In the genomic region with DNA sequence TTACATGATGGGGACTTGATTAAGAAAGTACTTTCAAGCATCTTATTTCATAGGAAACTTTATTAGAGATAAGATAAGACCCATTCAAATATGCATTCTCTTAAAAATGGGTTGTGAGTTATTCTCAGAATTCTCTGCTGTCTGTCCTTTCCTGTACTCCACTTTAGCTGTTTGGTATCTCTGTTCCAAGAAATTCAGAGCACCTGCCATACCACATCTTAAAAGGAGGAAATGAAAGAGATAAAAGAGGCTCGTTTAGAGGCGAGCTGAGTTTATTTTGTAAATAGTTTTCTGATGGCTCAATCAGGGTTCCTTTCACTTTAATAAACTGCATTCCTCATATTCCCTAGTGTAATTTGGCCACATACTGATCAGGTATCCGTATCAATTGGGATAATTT, we compare ENCODE assay signal across 8 cellular contexts.
A peak's percentile ranks its signal among the peaks of the same experiment; 100 is the strongest.
DNase-seq lines count a peak whose midpoint lies in the region; ATAC-seq and TF ChIP-seq lines count a peak whose summit lies in the region.

No MANE protein-coding gene starts in this region.

- DNase-seq in heart left ventricle (no peak), cardiac septum (ENCODE audit: low spot score) (no peak), adrenal gland (no peak), tibial artery (no peak), GM10248 (ENCODE audit: extremely low spot score) (no peak), NAMALWA (ENCODE audit: low spot score) (no peak), NCI-H1436 (lab: John Stamatoyannopoulos, UW) (no peak)

- CTCF ChIA-PET in GM10248 (lab: Yijun Ruan, JAX), result interaction anchor here (1.1 to 3.6 kb wide), 8 partner anchors 11 to 144 kb away, joined by 3 to 18 read pairs (median 4); no protein-coding TSS in a partner anchor

- POLR2A ChIA-PET in GM10248 (lab: Yijun Ruan, JAX), result no interaction called here

- ATAC-seq in heart left ventricle (no peak), HG03280 (IDR thresholded peaks at IDR 0.05; ENCODE audit: unreplicated experiment) (peak; percentile 78)

- H3K4me1 ChIP-seq in heart left ventricle, result peaks cover 0 to 67% (median 29%) of the 10 kb centered on the region in 12 donors
- H3K4me1 ChIP-seq in adrenal gland (replicated peaks in 1 of 2), result peaks cover 34 to 45% of the 10 kb centered on the region in 2 donors
- H3K4me1 ChIP-seq in tibial artery, result peaks cover 0 to 35% (median 23%) of the 10 kb centered on the region in 4 donors

- intact Hi-C loops in heart left ventricle (cut with DNase I), result loop anchor here in 1 of 10 donors (5.0 kb wide), 1 partner anchor 87 kb away; a partner anchor contains a TSS
- intact Hi-C loops in cardiac septum (cut with DNase I), result no loop called here
- intact Hi-C loops in adrenal gland (cut with DNase I), result no loop called here
- intact Hi-C loops in tibial artery (cut with DNase I; ENCODE audit: low total_unique reads), result no loop called here

- no peaks in the 10 kb centered on the region for H3K9me3 ChIP-seq in heart left ventricle
- H3K9me3 ChIP-seq in adrenal gland (replicated peaks in 1 of 3), result no peaks in the 10 kb centered on the region
- H3K9me3 ChIP-seq in tibial artery, result no peaks in the 10 kb centered on the region

- H3K27ac ChIP-seq in heart left ventricle (peak overlapping the region in 9 of 12 donors; percentile 5 to 72 (median 24)), adrenal gland (peak overlapping the region in 3 of 5 donors; percentile 9 to 59 (median 54)), tibial artery (peak overlapping the region; percentile 23 to 57)

- no peak for TF ChIP-seq CTCF in heart left ventricle (IDR thresholded peaks at IDR 0.05)
- no peak for TF ChIP-seq CTCF in adrenal gland (IDR thresholded peaks at IDR 0.05)
- TF ChIP-seq CTCF in tibial artery (IDR thresholded peaks at IDR 0.05), result no peak
- TF ChIP-seq CTCF in GM10248 (IDR thresholded peaks at IDR 0.05; ENCODE audit: control extremely low read depth, extremely low read depth, low read depth, missing control alignments), result no peak

- H3K36me3 ChIP-seq in heart left ventricle (peaks cover 0 to 2% (median 0%) of the 10 kb centered on the region in 9 donors), adrenal gland (replicated peaks in 1 of 2) (no peaks in the 10 kb centered on the region), tibial artery (peaks cover 0 to 4% (median 0%) of the 10 kb centered on the region in 3 donors)

- TF ChIP-seq POLR2A in heart left ventricle (IDR thresholded peaks at IDR 0.05) (no peak), adrenal gland (IDR thresholded peaks at IDR 0.05) (no peak)

- H3K27me3 ChIP-seq in heart left ventricle (no peaks in the 10 kb centered on the region), adrenal gland (no peaks in the 10 kb centered on the region), tibial artery (no peaks in the 10 kb centered on the region)

- WGBS in heart left ventricle, 4 donors, result 24 to 35% (median 30%) methylated on average over 3 of the region's 3 CpGs
- WGBS in adrenal gland, 4 donors, result 18 to 34% (median 25%) methylated on average over 3 of the region's 3 CpGs

- H3K4me3 ChIP-seq in heart left ventricle, result no peak overlapping the region
- H3K4me3 ChIP-seq in adrenal gland, result peak overlapping the region in 1 of 4 donors; percentile 22
- H3K4me3 ChIP-seq in tibial artery, result no peak overlapping the region
